In genomic region chr10:44898665-44899064, GRCh38 we compare ENCODE assay signal across 25 cellular contexts. TPM values are rescaled to one million over a fixed set of nuclear protein-coding genes. Genes with fewer than 3 reads are reported as not detected.
DNase-seq lines count a peak whose midpoint lies in the region; ATAC-seq and TF ChIP-seq lines count a peak whose summit lies in the region.
"Had no signal": no experiment of that assay in that cellular context is flagged by ENCODE, and none has a peak within 500 bp of the region (broad histone marks: within the 10 kb centered on the region; RNA-seq: fewer than 3 reads in every experiment).

No MANE protein-coding gene starts in this region.

- no peak for TF ChIP-seq CTCF in Calu3 (IDR thresholded peaks at IDR 0.05; ENCODE audit: unreplicated experiment)
- TF ChIP-seq CTCF in MM.1S (IDR thresholded peaks at IDR 0.05; ENCODE audit: low read length), result no peak
- no peak for TF ChIP-seq CTCF in nephron (IDR thresholded peaks at IDR 0.05; ENCODE audit: unreplicated experiment in 3 of 3)

- H3K9ac ChIP-seq in MM.1S (ENCODE audit: low read length), result peak overlapping the region; percentile 37; the same call in 1 of the 2 replicates

- no peaks in the 10 kb centered on the region for H3K27me3 ChIP-seq in MM.1S (replicated peaks; ENCODE audit: insufficient read depth, low read length)
- H3K27me3 ChIP-seq: MG63, neutrophil, spleen had no signal

- H3K79me2 ChIP-seq in MM.1S (ENCODE audit: low read length), result no peaks in the 10 kb centered on the region

- H3K9me2 ChIP-seq in MM.1S (replicated peaks; ENCODE audit: insufficient read depth, low read length), result no peaks in the 10 kb centered on the region

- no peak overlapping the region for H3K4me3 ChIP-seq in MM.1S (ENCODE audit: low read length)
- H3K4me3 ChIP-seq: MG63, spleen had no signal

- peak overlapping the region; percentile 93 for H3K27ac ChIP-seq in MM.1S (ENCODE audit: low read length)
- H3K27ac ChIP-seq: neutrophil, spleen had no signal

- ATAC-seq in HG02759 (IDR thresholded peaks at IDR 0.05; ENCODE audit: unreplicated experiment), result no peak
- ATAC-seq: Right ventricle myocardium inferior had no signal

- intact Hi-C loops in Calu3 (cut with micrococcal nuclease; ENCODE audit: unreplicated experiment) (no loop called here), head of caudate nucleus (cut with DNase I) (no loop called here)

- H3K9me3 Mint-ChIP-seq in Calu3 (ENCODE audit: low read depth, unreplicated experiment) (peaks cover 2% of the 10 kb centered on the region), nephron (no peaks in the 10 kb centered on the region)
- H3K9me3 Mint-ChIP-seq: activated CD4-positive, alpha-beta memory T cell treated with anti-CD3 and anti-CD28 coated beads, Interleukin-2, amount 10 ng/mL, durations not matched to agents 7 days and 5 days; CD4-positive, alpha-beta T cell had no signal

- H2AFZ ChIP-seq in MM.1S (ENCODE audit: low read length), result peak overlapping the region; percentile 63

- peak overlapping the region; percentile 28; the same call in 1 of the 2 replicates for H3K4me2 ChIP-seq in MM.1S (ENCODE audit: low read depth, low read length)

- no peak overlapping the region for H3K27ac Mint-ChIP-seq in Calu3 (ENCODE audit: unreplicated experiment)
- H3K27ac Mint-ChIP-seq in nephron, result peak overlapping the region; percentile 42 to 47 (median 46)
- H3K27ac Mint-ChIP-seq: activated CD4-positive, alpha-beta memory T cell treated with anti-CD3 and anti-CD28 coated beads, Interleukin-2, amount 10 ng/mL, durations not matched to agents 7 days and 5 days; CD4-positive, alpha-beta T cell had no signal

- H3F3A ChIP-seq in MM.1S (ENCODE audit: insufficient read depth, low read length), result peaks cover 26% of the 10 kb centered on the region

- H3K4me3 Mint-ChIP-seq in Calu3 (ENCODE audit: low read depth, unreplicated experiment), result no peak overlapping the region
- no peak overlapping the region for H3K4me3 Mint-ChIP-seq in nephron
- H3K4me3 Mint-ChIP-seq: activated CD4-positive, alpha-beta memory T cell treated with anti-CD3 and anti-CD28 coated beads, Interleukin-2, amount 10 ng/mL, durations not matched to agents 7 days and 5 days; brain; CD4-positive, alpha-beta T cell had no signal

- H3K27me3 Mint-ChIP-seq in Calu3 (ENCODE audit: unreplicated experiment) (peaks cover 9% of the 10 kb centered on the region), nephron (ENCODE audit: low read depth) (peaks cover 8% of the 10 kb centered on the region)
- H3K27me3 Mint-ChIP-seq: CD4-positive, alpha-beta T cell had no signal

- DNase-seq in Calu3, result peak; percentile 16
- peak; percentile 14 for DNase-seq in MM.1S
- DNase-seq in NCI-H2196 (lab: John Stamatoyannopoulos, UW; ENCODE audit: unreplicated experiment), result peak; percentile 54
- DNase-seq in NCI-H524 (lab: John Stamatoyannopoulos, UW), result no peak
- DNase-seq in head of caudate nucleus, result no peak
- no peak for DNase-seq in COR-L47 (lab: John Stamatoyannopoulos, UW)
- DNase-seq: activated CD4-positive, alpha-beta memory T cell treated with anti-CD3 and anti-CD28 coated beads, Interleukin-2, amount 10 ng/mL, durations not matched to agents 7 days and 5 days; activated gamma-delta T cell; CD4-positive, alpha-beta T cell; effector memory CD4-positive, alpha-beta T cell; foreskin melanocyte; MG63; NCI-H1694 treated with DMSO at 0.1 percent for 48 hours; NCI-H526 treated with DMSO at 0.1 percent for 48 hours; spleen; stimulated activated CD4-positive, alpha-beta T cell treated with anti-CD3 and anti-CD28 coated beads, Interleukin-4, amount 100 ng/mL, for 1 hour; stimulated activated naive CD4-positive, alpha-beta T cell treated with Interleukin-2 at 50 U/mL for 16 hours had no signal

- H3K36me3 Mint-ChIP-seq in Calu3 (ENCODE audit: insufficient read depth, unreplicated experiment), result no peaks in the 10 kb centered on the region
- no peaks in the 10 kb centered on the region for H3K36me3 Mint-ChIP-seq in nephron (ENCODE audit: low read depth)
- H3K36me3 Mint-ChIP-seq: brain had no signal

- H3K4me1 Mint-ChIP-seq in Calu3 (ENCODE audit: low read depth, unreplicated experiment) (no peaks in the 10 kb centered on the region), nephron (peaks cover 69% of the 10 kb centered on the region)
- H3K4me1 Mint-ChIP-seq: activated CD4-positive, alpha-beta memory T cell treated with anti-CD3 and anti-CD28 coated beads, Interleukin-2, amount 10 ng/mL, durations not matched to agents 7 days and 5 days had no signal

- CTCF ChIA-PET in Calu3 (lab: Charles Lee), result interaction anchor here (0.6 kb wide), 1 partner anchor 12 kb away, joined by 3 read pairs; the partner anchor contains the start of gene TMEM72

- H4K20me1 ChIP-seq in MM.1S (ENCODE audit: insufficient read depth, low read length), result no peaks in the 10 kb centered on the region

- peaks cover 62% of the 10 kb centered on the region for H3K4me1 ChIP-seq in MM.1S (ENCODE audit: low read length)
- H3K4me1 ChIP-seq: spleen had no signal

- BruUV-seq in Calu3 (replicated peaks; lab: Mats Ljungman, UMichigan), result no TSS peak

- H3K9me3 ChIP-seq in MM.1S (replicated peaks; ENCODE audit: insufficient read depth, low read length), result no peaks in the 10 kb centered on the region
- H3K9me3 ChIP-seq: MG63, neutrophil had no signal

- H3K36me3 ChIP-seq in MM.1S (replicated peaks; ENCODE audit: insufficient read depth, low read length), result no peaks in the 10 kb centered on the region
- H3K36me3 ChIP-seq: MG63, neutrophil, spleen had no signal

RNA-seq across cellular contexts. Expression of gene TMEM72, which starts 12.5 kb away (rescaled TPM):
- total RNA-seq in Calu3 (2022), result not detected in 2 replicates
- total RNA-seq: activated CD4-positive, alpha-beta memory T cell treated with anti-CD3 and anti-CD28 coated beads, Interleukin-2, amount 10 ng/mL, durations not matched to agents 7 days and 5 days; CD4-positive, alpha-beta T cell; lower leg skin; mucosa of gallbladder; OCI-LY7; Right ventricle myocardium inferior; spleen had no signal

Comparison
In these comparisons a context has a peak if more than half of its experiments do, and no peak if none do; other contexts are left out.
1. DNase-seq: peak in Calu3 (single experiment), MM.1S (single experiment) and NCI-H2196 (single experiment); none in NCI-H524 (0 of 2), head of caudate nucleus (0 of 42) and COR-L47 (single experiment).